ENCODE assay signal across 24 cellular contexts in genomic region chr2:71512386-71512785, GRCh38.
"Had no signal": no experiment of that assay in that cellular context is flagged by ENCODE, and none has a peak within 500 bp of the region (broad histone marks: within the 10 kb centered on the region; RNA-seq: fewer than 3 reads in every experiment).

No MANE protein-coding gene starts in this region.

- H3K4me3 ChIP-seq: heart right ventricle, hepatocyte, left ventricle myocardium inferior, neural progenitor cell, ovary, right atrium auricular region, skin epidermis, stomach, testis, thyroid gland, transverse colon, upper lobe of left lung had no signal

- H3K9me3 Mint-ChIP-seq: memory B cell; naive thymus-derived CD8-positive, alpha-beta T cell; nephron; neural progenitor cell had no signal

- H3K4me3 Mint-ChIP-seq: memory B cell; naive thymus-derived CD8-positive, alpha-beta T cell; nephron; neural progenitor cell had no signal

- DNase-seq: heart right ventricle; islet precursor cell; left ventricle myocardium inferior; naive thymus-derived CD8-positive, alpha-beta T cell; occipital lobe; ovary; stimulated activated CD4-positive, alpha-beta T cell treated with anti-CD3 and anti-CD28 coated beads, Interleukin-12 subunit alpha, Interleukin-12 subunit beta, amount 100 ng/mL, for 4 hours; stimulated activated CD4-positive, alpha-beta T cell treated with anti-CD3 and anti-CD28 coated beads, Interleukin-15, amount 100 ng/mL, for 24 hours; stimulated activated CD4-positive, alpha-beta T cell treated with anti-CD3 and anti-CD28 coated beads, Interleukin-2, amount 100 ng/mL, for 24 hours; stimulated activated CD4-positive, alpha-beta T cell treated with anti-CD3 and anti-CD28 coated beads, Interleukin-4, amount 100 ng/mL, for 1 hour; stimulated activated naive CD4-positive, alpha-beta T cell; stomach; testis; thyroid gland; transverse colon; upper lobe of left lung had no signal

- H3K27ac Mint-ChIP-seq: memory B cell, nephron, neural progenitor cell, progenitor cell of endocrine pancreas had no signal

- H3K27me3 ChIP-seq: heart right ventricle, hepatocyte, neural progenitor cell, neutrophil, ovary, right atrium auricular region, stomach, testis, thyroid gland, transverse colon, upper lobe of left lung had no signal

- H3K36me3 ChIP-seq: neural progenitor cell, ovary, thyroid gland, transverse colon had no signal

- H3K36me3 Mint-ChIP-seq: memory B cell; naive thymus-derived CD8-positive, alpha-beta T cell; neural progenitor cell had no signal

- H3K27me3 Mint-ChIP-seq: progenitor cell of endocrine pancreas had no signal

- H3K4me1 ChIP-seq: neural progenitor cell, stomach, testis, transverse colon had no signal

- H3K9me3 ChIP-seq: heart right ventricle, left ventricle myocardium inferior, neutrophil, ovary, right atrium auricular region, stomach, testis, thyroid gland, transverse colon, upper lobe of left lung had no signal

- ATAC-seq: naive thymus-derived CD8-positive, alpha-beta T cell had no signal

- H3K4me1 Mint-ChIP-seq: memory B cell had no signal

- H3K27ac ChIP-seq: heart right ventricle, hepatocyte, left ventricle myocardium inferior, neural progenitor cell, neutrophil, ovary, right atrium auricular region, skin epidermis, stomach, testis, thyroid gland, transverse colon, upper lobe of left lung had no signal
